20 cellular contexts compared by ENCODE assay signal in the genomic region with DNA sequence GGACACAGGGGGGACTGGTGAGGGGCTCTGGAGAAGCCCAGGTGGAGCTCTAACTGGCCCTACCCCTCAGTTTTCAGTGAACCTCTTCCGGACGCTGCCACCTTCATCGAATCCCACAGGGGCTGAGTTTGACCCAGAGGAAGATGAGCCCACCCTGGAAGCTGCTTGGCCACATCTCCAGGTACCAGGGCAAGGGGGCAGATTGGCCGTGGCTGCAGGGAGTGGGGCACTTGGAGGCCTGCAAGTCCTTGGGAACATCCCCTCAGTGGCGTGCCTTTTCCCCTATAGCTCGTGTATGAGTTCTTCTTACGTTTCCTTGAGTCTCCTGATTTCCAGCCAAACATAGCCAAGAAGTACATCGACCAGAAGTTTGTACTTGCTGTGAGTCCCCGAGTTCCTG. TPM values are rescaled to one million over a fixed set of nuclear protein-coding genes. Genes with fewer than 3 reads are reported as not detected.
DNase-seq lines count a peak whose midpoint lies in the region; ATAC-seq and TF ChIP-seq lines count a peak whose summit lies in the region.
"Had no signal": no experiment of that assay in that cellular context is flagged by ENCODE, and none has a peak within 500 bp of the region (broad histone marks: within the 10 kb centered on the region; RNA-seq: fewer than 3 reads in every experiment).

No MANE protein-coding gene starts in this region.

- H3K27me3 Mint-ChIP-seq in activated naive CD8-positive, alpha-beta T cell treated with anti-CD3 and anti-CD28 coated beads, Interleukin-2, amount 10 ng/mL, durations not matched to agents 7 days and 5 days: no peaks in the 10 kb centered on the region
- H3K27me3 Mint-ChIP-seq in activated naive CD8-positive, alpha-beta T cell treated with anti-CD3 and anti-CD28 coated beads, Interleukin-2, amount 50 U/mL, for 24 hours: no peaks in the 10 kb centered on the region
- H3K27me3 Mint-ChIP-seq in nephron progenitor cell (ENCODE audit: low read depth, poor library complexity) (peaks cover 2% of the 10 kb centered on the region), osteocyte (ENCODE audit: unreplicated experiment) (no peaks in the 10 kb centered on the region)
- H3K27me3 Mint-ChIP-seq in activated CD4-positive, alpha-beta T cell treated with anti-CD3 and anti-CD28 coated beads, Interleukin-2, amount 10 ng/mL, durations not matched to agents 7 days and 5 days: no peaks in the 10 kb centered on the region
- H3K27me3 Mint-ChIP-seq: CD4-positive, alpha-beta memory T cell had no signal

- TF ChIP-seq CTCF in nephron progenitor cell (IDR thresholded peaks at IDR 0.05): no peak
- TF ChIP-seq CTCF in osteocyte (IDR thresholded peaks at IDR 0.05): no peak

- H3K9me3 Mint-ChIP-seq in activated naive CD8-positive, alpha-beta T cell treated with anti-CD3 and anti-CD28 coated beads, Interleukin-2, amount 10 ng/mL, durations not matched to agents 7 days and 5 days: no peaks in the 10 kb centered on the region
- no peaks in the 10 kb centered on the region for H3K9me3 Mint-ChIP-seq in activated naive CD8-positive, alpha-beta T cell treated with anti-CD3 and anti-CD28 coated beads, Interleukin-2, amount 50 U/mL, for 24 hours
- H3K9me3 Mint-ChIP-seq in nephron progenitor cell: no peaks in the 10 kb centered on the region
- H3K9me3 Mint-ChIP-seq in stimulated activated effector memory CD8-positive, alpha-beta T cell treated with anti-CD3 and anti-CD28 coated beads, Interleukin-12 subunit alpha, Interleukin-12 subunit beta, amount 100 ng/mL, for 72 hours: no peaks in the 10 kb centered on the region
- no peaks in the 10 kb centered on the region for H3K9me3 Mint-ChIP-seq in activated CD4-positive, alpha-beta T cell treated with anti-CD3 and anti-CD28 coated beads, Interleukin-2, amount 10 ng/mL, durations not matched to agents 7 days and 5 days
- no peaks in the 10 kb centered on the region for H3K9me3 Mint-ChIP-seq in osteocyte (ENCODE audit: unreplicated experiment)
- H3K9me3 Mint-ChIP-seq: HFFc6 had no signal

- H3K36me3 Mint-ChIP-seq in activated naive CD8-positive, alpha-beta T cell treated with anti-CD3 and anti-CD28 coated beads, Interleukin-2, amount 10 ng/mL, durations not matched to agents 7 days and 5 days: peaks cover 20% of the 10 kb centered on the region
- peaks cover 20% of the 10 kb centered on the region for H3K36me3 Mint-ChIP-seq in activated naive CD8-positive, alpha-beta T cell treated with anti-CD3 and anti-CD28 coated beads, Interleukin-2, amount 50 U/mL, for 24 hours (ENCODE audit: low read depth)
- peaks cover 41% of the 10 kb centered on the region for H3K36me3 Mint-ChIP-seq in nephron progenitor cell (ENCODE audit: low read depth)
- peaks cover 87% of the 10 kb centered on the region for H3K36me3 Mint-ChIP-seq in stimulated activated effector memory CD8-positive, alpha-beta T cell treated with anti-CD3 and anti-CD28 coated beads, Interleukin-12 subunit alpha, Interleukin-12 subunit beta, amount 100 ng/mL, for 72 hours
- peaks cover 40% of the 10 kb centered on the region for H3K36me3 Mint-ChIP-seq in activated CD4-positive, alpha-beta T cell treated with anti-CD3 and anti-CD28 coated beads, Interleukin-2, amount 10 ng/mL, durations not matched to agents 7 days and 5 days (ENCODE audit: low read depth)
- peaks cover 22% of the 10 kb centered on the region for H3K36me3 Mint-ChIP-seq in osteocyte (ENCODE audit: unreplicated experiment)

- ATAC-seq in activated naive CD8-positive, alpha-beta T cell treated with anti-CD3 and anti-CD28 coated beads, Interleukin-2, amount 10 ng/mL, durations not matched to agents 7 days and 5 days (ENCODE audit: low read depth): no peak
- no peak for ATAC-seq in activated naive CD8-positive, alpha-beta T cell treated with anti-CD3 and anti-CD28 coated beads, Interleukin-2, amount 50 U/mL, for 24 hours
- no peak for ATAC-seq in stimulated activated effector memory CD8-positive, alpha-beta T cell treated with anti-CD3 and anti-CD28 coated beads, Interleukin-12 subunit alpha, Interleukin-12 subunit beta, amount 100 ng/mL, for 72 hours
- ATAC-seq: A549 had no signal

- no peak for DNase-seq in activated naive CD8-positive, alpha-beta T cell treated with anti-CD3 and anti-CD28 coated beads, Interleukin-2, amount 10 ng/mL, durations not matched to agents 7 days and 5 days
- DNase-seq in activated naive CD8-positive, alpha-beta T cell treated with anti-CD3 and anti-CD28 coated beads, Interleukin-2, amount 50 U/mL, for 24 hours: no peak
- DNase-seq in nephron progenitor cell (no peak), osteocyte (ENCODE audit: extremely low spot score, unreplicated experiment) (no peak)
- no peak for DNase-seq in stimulated activated effector memory CD8-positive, alpha-beta T cell treated with anti-CD3 and anti-CD28 coated beads, Interleukin-12 subunit alpha, Interleukin-12 subunit beta, amount 100 ng/mL, for 72 hours (ENCODE audit: low spot score in 2 of 2)
- DNase-seq in activated CD4-positive, alpha-beta T cell treated with anti-CD3 and anti-CD28 coated beads, Interleukin-2, amount 10 ng/mL, durations not matched to agents 7 days and 5 days: no peak
- DNase-seq: 8988T; ACHN; AML-193; BE2C; C1 segment of cervical spinal cord; Calu3; CD4-positive, alpha-beta memory T cell; COR-L47; DMS53; DMS79 treated with DMSO at 0.1 percent for 48 hours; GF-D8; GOT3; HFFc6 had no signal

- peak overlapping the region; percentile 40 for H3K27ac Mint-ChIP-seq in activated naive CD8-positive, alpha-beta T cell treated with anti-CD3 and anti-CD28 coated beads, Interleukin-2, amount 10 ng/mL, durations not matched to agents 7 days and 5 days
- H3K27ac Mint-ChIP-seq in activated naive CD8-positive, alpha-beta T cell treated with anti-CD3 and anti-CD28 coated beads, Interleukin-2, amount 50 U/mL, for 24 hours: no peak overlapping the region
- H3K27ac Mint-ChIP-seq in nephron progenitor cell (peak overlapping the region; percentile 82), osteocyte (ENCODE audit: unreplicated experiment) (no peak overlapping the region)
- H3K27ac Mint-ChIP-seq in stimulated activated effector memory CD8-positive, alpha-beta T cell treated with anti-CD3 and anti-CD28 coated beads, Interleukin-12 subunit alpha, Interleukin-12 subunit beta, amount 100 ng/mL, for 72 hours: peak overlapping the region; percentile 58
- no peak overlapping the region for H3K27ac Mint-ChIP-seq in activated CD4-positive, alpha-beta T cell treated with anti-CD3 and anti-CD28 coated beads, Interleukin-2, amount 10 ng/mL, durations not matched to agents 7 days and 5 days
- H3K27ac Mint-ChIP-seq: HFFc6 had no signal

- peaks cover 7% of the 10 kb centered on the region for H3K4me1 Mint-ChIP-seq in activated naive CD8-positive, alpha-beta T cell treated with anti-CD3 and anti-CD28 coated beads, Interleukin-2, amount 10 ng/mL, durations not matched to agents 7 days and 5 days
- H3K4me1 Mint-ChIP-seq in activated naive CD8-positive, alpha-beta T cell treated with anti-CD3 and anti-CD28 coated beads, Interleukin-2, amount 50 U/mL, for 24 hours: peaks cover 6% of the 10 kb centered on the region
- H3K4me1 Mint-ChIP-seq in nephron progenitor cell (peaks cover 18% of the 10 kb centered on the region), osteocyte (ENCODE audit: unreplicated experiment) (peaks cover 7% of the 10 kb centered on the region)
- H3K4me1 Mint-ChIP-seq in stimulated activated effector memory CD8-positive, alpha-beta T cell treated with anti-CD3 and anti-CD28 coated beads, Interleukin-12 subunit alpha, Interleukin-12 subunit beta, amount 100 ng/mL, for 72 hours: peaks cover 10% of the 10 kb centered on the region
- peaks cover 16% of the 10 kb centered on the region for H3K4me1 Mint-ChIP-seq in activated CD4-positive, alpha-beta T cell treated with anti-CD3 and anti-CD28 coated beads, Interleukin-2, amount 10 ng/mL, durations not matched to agents 7 days and 5 days

- POLR2A ChIA-PET in activated naive CD8-positive, alpha-beta T cell treated with anti-CD3 and anti-CD28 coated beads, Interleukin-2, amount 10 ng/mL, durations not matched to agents 7 days and 5 days (lab: Charles Lee): interaction anchor here (1.0 kb wide), 1 partner anchor 46 kb away, joined by 3 read pairs; a partner anchor contains a TSS
- POLR2A ChIA-PET in activated CD4-positive, alpha-beta T cell treated with anti-CD3 and anti-CD28 coated beads, Interleukin-2, amount 10 ng/mL, durations not matched to agents 7 days and 5 days (lab: Charles Lee): no interaction called here

- no peak overlapping the region for H3K4me3 Mint-ChIP-seq in activated naive CD8-positive, alpha-beta T cell treated with anti-CD3 and anti-CD28 coated beads, Interleukin-2, amount 10 ng/mL, durations not matched to agents 7 days and 5 days
- no peak overlapping the region for H3K4me3 Mint-ChIP-seq in activated naive CD8-positive, alpha-beta T cell treated with anti-CD3 and anti-CD28 coated beads, Interleukin-2, amount 50 U/mL, for 24 hours
- H3K4me3 Mint-ChIP-seq in nephron progenitor cell (no peak overlapping the region), osteocyte (ENCODE audit: unreplicated experiment) (no peak overlapping the region)
- no peak overlapping the region for H3K4me3 Mint-ChIP-seq in stimulated activated effector memory CD8-positive, alpha-beta T cell treated with anti-CD3 and anti-CD28 coated beads, Interleukin-12 subunit alpha, Interleukin-12 subunit beta, amount 100 ng/mL, for 72 hours
- H3K4me3 Mint-ChIP-seq in activated CD4-positive, alpha-beta T cell treated with anti-CD3 and anti-CD28 coated beads, Interleukin-2, amount 10 ng/mL, durations not matched to agents 7 days and 5 days: no peak overlapping the region
- H3K4me3 Mint-ChIP-seq: CD4-positive, alpha-beta memory T cell; HFFc6 had no signal

- CTCF ChIA-PET in activated CD4-positive, alpha-beta T cell treated with anti-CD3 and anti-CD28 coated beads, Interleukin-2, amount 10 ng/mL, durations not matched to agents 7 days and 5 days (lab: Charles Lee): interaction anchor here (1.0 kb wide), 1 partner anchor 11 kb away, joined by 3 read pairs; no protein-coding TSS in a partner anchor

RNA-seq across cellular contexts. Expression of a gene that starts 6.6 kb away (rescaled TPM):
- 10 to 100 TPM; 61.2 to 70.1 TPM for total RNA-seq in activated naive CD8-positive, alpha-beta T cell treated with anti-CD3 and anti-CD28 coated beads, Interleukin-2, amount 10 ng/mL, durations not matched to agents 7 days and 5 days
- total RNA-seq in activated CD4-positive, alpha-beta T cell treated with anti-CD3 and anti-CD28 coated beads, Interleukin-2, amount 10 ng/mL, durations not matched to agents 7 days and 5 days: 10 to 100 TPM; 58.9 to 70.1 TPM
- total RNA-seq in osteocyte: 66.2 and 67.8 TPM in 2 replicates

RNA-seq across cellular contexts. Expression of a gene that starts 6.9 kb away (rescaled TPM):
- 10 to 100 TPM; 69.4 to 69.9 TPM for total RNA-seq in activated naive CD8-positive, alpha-beta T cell treated with anti-CD3 and anti-CD28 coated beads, Interleukin-2, amount 10 ng/mL, durations not matched to agents 7 days and 5 days
- total RNA-seq in activated CD4-positive, alpha-beta T cell treated with anti-CD3 and anti-CD28 coated beads, Interleukin-2, amount 10 ng/mL, durations not matched to agents 7 days and 5 days: 10 to 100 TPM; 64.7 to 74.2 TPM
- 112 and 114 TPM in 2 replicates for total RNA-seq in osteocyte

RNA-seq across cellular contexts. Expression of a gene that starts 14.3 kb away (rescaled TPM):
- 10 to 100 TPM; 63.8 to 65.6 TPM for total RNA-seq in activated naive CD8-positive, alpha-beta T cell treated with anti-CD3 and anti-CD28 coated beads, Interleukin-2, amount 10 ng/mL, durations not matched to agents 7 days and 5 days
- 10 to 100 TPM; 65.3 to 68.4 TPM for total RNA-seq in activated CD4-positive, alpha-beta T cell treated with anti-CD3 and anti-CD28 coated beads, Interleukin-2, amount 10 ng/mL, durations not matched to agents 7 days and 5 days
- total RNA-seq in osteocyte: 58.1 and 66.2 TPM in 2 replicates

RNA-seq across cellular contexts. Expression of a gene that starts 22.8 kb away (rescaled TPM):
- total RNA-seq in activated naive CD8-positive, alpha-beta T cell treated with anti-CD3 and anti-CD28 coated beads, Interleukin-2, amount 10 ng/mL, durations not matched to agents 7 days and 5 days: 10 to 100 TPM; 54.7 to 58.8 TPM
- 10 to 100 TPM; 62.0 to 68.1 TPM for total RNA-seq in activated CD4-positive, alpha-beta T cell treated with anti-CD3 and anti-CD28 coated beads, Interleukin-2, amount 10 ng/mL, durations not matched to agents 7 days and 5 days
- 44.3 and 46.1 TPM in 2 replicates for total RNA-seq in osteocyte

RNA-seq across cellular contexts. Expression of a gene that starts 28.1 kb away (rescaled TPM):
- total RNA-seq in activated naive CD8-positive, alpha-beta T cell treated with anti-CD3 and anti-CD28 coated beads, Interleukin-2, amount 10 ng/mL, durations not matched to agents 7 days and 5 days: 10 to 100 TPM; 27.1 to 27.6 TPM
- total RNA-seq in activated CD4-positive, alpha-beta T cell treated with anti-CD3 and anti-CD28 coated beads, Interleukin-2, amount 10 ng/mL, durations not matched to agents 7 days and 5 days: 10 to 100 TPM; 18.7 to 21.3 TPM
- 27.1 and 27.3 TPM in 2 replicates for total RNA-seq in osteocyte

Comparison
In these comparisons a context has a peak if more than half of its experiments do, and no peak if none do; other contexts are left out.
1. H3K27ac Mint-ChIP-seq: peak in activated naive CD8-positive, alpha-beta T cell treated with anti-CD3 and anti-CD28 coated beads, Interleukin-2, amount 10 ng/mL, durations not matched to agents 7 days and 5 days (single experiment), nephron progenitor cell (single experiment) and stimulated activated effector memory CD8-positive, alpha-beta T cell treated with anti-CD3 and anti-CD28 coated beads, Interleukin-12 subunit alpha, Interleukin-12 subunit beta, amount 100 ng/mL, for 72 hours (single experiment); none in activated naive CD8-positive, alpha-beta T cell treated with anti-CD3 and anti-CD28 coated beads, Interleukin-2, amount 50 U/mL, for 24 hours (single experiment), activated CD4-positive, alpha-beta T cell treated with anti-CD3 and anti-CD28 coated beads, Interleukin-2, amount 10 ng/mL, durations not matched to agents 7 days and 5 days (single experiment) and osteocyte (single experiment).